Comparison of ENCODE assay signal across 1 cellular context in genomic region chr3:56813656-56813965, GRCh38.
TF ChIP-seq lines count a peak whose summit lies in the region.

No MANE protein-coding gene starts in this region.

TF ChIP-seq in SK-N-SH, 30 proteins besides CTCF, POLR2A, EP300 and RAD21 (continued from another document):
- no peak for TF ChIP-seq USF1 (IDR thresholded peaks at IDR 0.05; ENCODE audit: borderline replicate concordance, low read depth)
- no peak for TF ChIP-seq RFX5 (IDR thresholded peaks at IDR 0.05; ENCODE audit: low read length)
TF ChIP-seq in SK-N-SH: peak in this region for 0.
